29 cellular contexts compared by ENCODE assay signal in genomic region chr19:28602675-28603298, GRCh38.
"Had no signal": no experiment of that assay in that cellular context is flagged by ENCODE, and none has a peak within 500 bp of the region (broad histone marks: within the 10 kb centered on the region; RNA-seq: fewer than 3 reads in every experiment).

No MANE protein-coding gene starts in this region.

- H3K4me3 Mint-ChIP-seq: dendritic cell treated with granulocyte-macrophage colony-stimulating factor and Interleukin-4, amounts not matched to agents 40 ng/mL and 50 ng/mL, for 4 days; endodermal cell; memory B cell; mesothelial cell of epicardium; naive B cell; nephron; neural progenitor cell; stimulated activated effector memory CD8-positive, alpha-beta T cell treated with anti-CD3 and anti-CD28 coated beads, Interleukin-12 subunit alpha, Interleukin-12 subunit beta, amount 100 ng/mL, for 72 hours had no signal

- H3K9ac ChIP-seq: neural progenitor cell had no signal

- H3K4me2 ChIP-seq: neural progenitor cell had no signal

- H3K27me3 Mint-ChIP-seq: dendritic cell treated with granulocyte-macrophage colony-stimulating factor and Interleukin-4, amounts not matched to agents 40 ng/mL and 50 ng/mL, for 4 days; memory B cell had no signal

- H3K9me3 ChIP-seq: gastrocnemius medialis, ovary, psoas muscle, thyroid gland, vagina had no signal

- H3K27me3 ChIP-seq: gastrocnemius medialis, neural progenitor cell, ovary, sigmoid colon, stomach, thyroid gland, vagina had no signal

- ATAC-seq: esophagus mucosa, gastrocnemius medialis, left lobe of liver, mucosa of descending colon, psoas muscle, right cardiac atrium had no signal

- H2AFZ ChIP-seq: neural progenitor cell had no signal

- H3K36me3 Mint-ChIP-seq: memory B cell; mesothelial cell of epicardium; neural progenitor cell; stimulated activated effector memory CD8-positive, alpha-beta T cell treated with anti-CD3 and anti-CD28 coated beads, Interleukin-12 subunit alpha, Interleukin-12 subunit beta, amount 100 ng/mL, for 72 hours had no signal

- H3K4me1 Mint-ChIP-seq: mesothelial cell of epicardium; nephron; neural progenitor cell; stimulated activated effector memory CD8-positive, alpha-beta T cell treated with anti-CD3 and anti-CD28 coated beads, Interleukin-12 subunit alpha, Interleukin-12 subunit beta, amount 100 ng/mL, for 72 hours had no signal

- H3K27ac ChIP-seq: epithelial cell of prostate, gastrocnemius medialis, neural progenitor cell, ovary, psoas muscle, sigmoid colon, stomach, thyroid gland, vagina had no signal

- H3K4me1 ChIP-seq: gastrocnemius medialis, psoas muscle, sigmoid colon, stomach, thyroid gland, vagina had no signal

- H3K27ac Mint-ChIP-seq: dendritic cell treated with granulocyte-macrophage colony-stimulating factor and Interleukin-4, amounts not matched to agents 40 ng/mL and 50 ng/mL, for 4 days; endodermal cell; memory B cell; mesothelial cell of epicardium; nephron; neural progenitor cell; stimulated activated effector memory CD8-positive, alpha-beta T cell treated with anti-CD3 and anti-CD28 coated beads, Interleukin-12 subunit alpha, Interleukin-12 subunit beta, amount 100 ng/mL, for 72 hours had no signal

- H3K36me3 ChIP-seq: gastrocnemius medialis, neural progenitor cell, ovary, sigmoid colon, stomach, thyroid gland, vagina had no signal

- DNase-seq: effector CD8-positive, alpha-beta T cell; foreskin fibroblast; gastrocnemius medialis; kidney; mucosa of descending colon; naive B cell; ovary; posterior cingulate gyrus; psoas muscle; right cardiac atrium; sigmoid colon; stimulated activated CD4-positive, alpha-beta T cell treated with anti-CD3 and anti-CD28 coated beads, Interleukin-2, amount 100 ng/mL, for 24 hours; stimulated activated CD4-positive, alpha-beta T cell treated with anti-CD3 and anti-CD28 coated beads, Interleukin-4, amount 100 ng/mL, for 24 hours; stimulated activated naive CD4-positive, alpha-beta T cell treated with Interleukin-2 at 50 U/mL for 16 hours; stomach; thyroid gland; trophoblast cell had no signal

- H3K4me3 ChIP-seq: gastrocnemius medialis, lung, mucosa of descending colon, neural progenitor cell, ovary, psoas muscle, sigmoid colon, stomach, thyroid gland, vagina had no signal
